ENCODE assay signal across 18 cellular contexts in the genomic region with DNA sequence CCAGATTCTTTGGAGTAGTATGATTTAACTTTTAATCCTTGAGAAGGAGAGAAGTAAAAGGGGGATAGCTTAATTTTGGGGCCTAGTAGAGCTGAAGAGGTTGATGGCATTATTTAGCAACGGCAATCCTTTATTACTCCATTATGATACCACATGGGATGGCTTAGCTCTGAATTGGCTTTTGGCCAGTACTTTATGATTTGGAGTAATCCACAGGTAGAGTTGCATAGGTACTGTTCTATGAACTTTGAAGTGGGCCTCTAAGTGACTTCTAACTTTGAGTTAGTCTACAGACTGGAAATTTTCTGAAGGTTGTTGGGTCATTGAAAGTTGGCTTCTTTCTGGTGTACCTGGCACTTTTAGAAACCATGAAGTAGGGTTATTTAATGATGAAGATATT. TPM values are rescaled to one million over a fixed set of nuclear protein-coding genes. Genes with fewer than 3 reads are reported as not detected.
DNase-seq lines count a peak whose midpoint lies in the region; ATAC-seq and TF ChIP-seq lines count a peak whose summit lies in the region.
"Had no signal": no experiment of that assay in that cellular context is flagged by ENCODE, and none has a peak within 500 bp of the region (broad histone marks: within the 10 kb centered on the region; RNA-seq: fewer than 3 reads in every experiment).

No MANE protein-coding gene starts in this region.

- no peak for TF ChIP-seq CTCF in left ventricle myocardium inferior (IDR thresholded peaks at IDR 0.05; ENCODE audit: borderline replicate concordance)
- no peak for TF ChIP-seq CTCF in upper lobe of right lung (IDR thresholded peaks at IDR 0.05)
- TF ChIP-seq CTCF in mesothelial cell of epicardium (IDR thresholded peaks at IDR 0.05; ENCODE audit: unreplicated experiment), result no peak

- H3K4me3 Mint-ChIP-seq in activated T-helper 17 cell treated with anti-CD3 and anti-CD28 coated beads, Interleukin-2, amount 50 U/mL, for 72 hours, result peak overlapping the region; percentile 33
- H3K4me3 Mint-ChIP-seq in memory B cell, result peak overlapping the region; percentile 2
- H3K4me3 Mint-ChIP-seq in mesothelial cell of epicardium, result no peak overlapping the region

- no peaks in the 10 kb centered on the region for H3K27me3 ChIP-seq in left ventricle myocardium inferior (ENCODE audit: low read depth)
- H3K27me3 ChIP-seq in upper lobe of right lung, result no peaks in the 10 kb centered on the region
- H3K27me3 ChIP-seq: body of pancreas had no signal

- H3K36me3 ChIP-seq in left ventricle myocardium inferior (peaks cover 9% of the 10 kb centered on the region), upper lobe of right lung (peaks cover 11% of the 10 kb centered on the region)

- no peak for DNase-seq in left ventricle myocardium inferior
- DNase-seq in cardiac septum (ENCODE audit: low spot score), result no peak
- no peak for DNase-seq in memory B cell (ENCODE audit: low spot score in 2 of 2)
- no peak for DNase-seq in upper lobe of right lung
- no peak for DNase-seq in mesothelial cell of epicardium (ENCODE audit: low spot score in 2 of 2, unreplicated experiment in 2 of 2)
- DNase-seq in stimulated activated naive CD4-positive, alpha-beta T cell (lab: John Stamatoyannopoulos, UW), result no peak
- DNase-seq: activated T-cell treated with anti-CD3 and anti-CD28 coated beads, Interleukin-2, amount 50 U/mL, for 48 hours; body of pancreas; DMS53; effector CD8-positive, alpha-beta T cell; NCI-H2081; NCI-H774; retina; stimulated activated CD8-positive, alpha-beta memory T cell treated with anti-CD3 and anti-CD28 coated beads, Interleukin-4, amount 100 ng/mL, for 48 hours; T-helper 1 cell had no signal

- H3K4me3 ChIP-seq in left ventricle myocardium inferior, result no peak overlapping the region
- H3K4me3 ChIP-seq in upper lobe of right lung, result no peak overlapping the region
- H3K4me3 ChIP-seq: body of pancreas had no signal

- H3K4me1 ChIP-seq in left ventricle myocardium inferior, result peaks cover 85% of the 10 kb centered on the region
- H3K4me1 ChIP-seq in upper lobe of right lung, result peaks cover 70% of the 10 kb centered on the region

- peak overlapping the region; percentile 65 for H3K27ac Mint-ChIP-seq in activated T-helper 17 cell treated with anti-CD3 and anti-CD28 coated beads, Interleukin-2, amount 50 U/mL, for 72 hours
- H3K27ac Mint-ChIP-seq in memory B cell (peak overlapping the region; percentile 26), mesothelial cell of epicardium (no peak overlapping the region)

- no peaks in the 10 kb centered on the region for H3K9me3 Mint-ChIP-seq in activated T-helper 17 cell treated with anti-CD3 and anti-CD28 coated beads, Interleukin-2, amount 50 U/mL, for 72 hours
- no peaks in the 10 kb centered on the region for H3K9me3 Mint-ChIP-seq in memory B cell
- no peaks in the 10 kb centered on the region for H3K9me3 Mint-ChIP-seq in mesothelial cell of epicardium

- peaks cover 42% of the 10 kb centered on the region for H3K4me1 Mint-ChIP-seq in activated T-helper 17 cell treated with anti-CD3 and anti-CD28 coated beads, Interleukin-2, amount 50 U/mL, for 72 hours
- H3K4me1 Mint-ChIP-seq in memory B cell, result peaks cover 44% of the 10 kb centered on the region
- peaks cover 15% of the 10 kb centered on the region for H3K4me1 Mint-ChIP-seq in mesothelial cell of epicardium

- peaks cover 78% of the 10 kb centered on the region for H3K36me3 Mint-ChIP-seq in activated T-helper 17 cell treated with anti-CD3 and anti-CD28 coated beads, Interleukin-2, amount 50 U/mL, for 72 hours (ENCODE audit: low read depth)
- peaks cover 23% of the 10 kb centered on the region for H3K36me3 Mint-ChIP-seq in memory B cell
- H3K36me3 Mint-ChIP-seq in mesothelial cell of epicardium, result peaks cover 3% of the 10 kb centered on the region

- H3K27me3 Mint-ChIP-seq in activated T-helper 17 cell treated with anti-CD3 and anti-CD28 coated beads, Interleukin-2, amount 50 U/mL, for 72 hours, result no peaks in the 10 kb centered on the region
- H3K27me3 Mint-ChIP-seq in memory B cell (no peaks in the 10 kb centered on the region), mesothelial cell of epicardium (ENCODE audit: low read depth) (no peaks in the 10 kb centered on the region)

- H3K27ac ChIP-seq in left ventricle myocardium inferior (replicated peaks) (peak overlapping the region; percentile 24), upper lobe of right lung (peak overlapping the region; percentile 61)
- H3K27ac ChIP-seq: body of pancreas had no signal

- H3K9me3 ChIP-seq in left ventricle myocardium inferior (replicated peaks) (no peaks in the 10 kb centered on the region), upper lobe of right lung (no peaks in the 10 kb centered on the region)
- H3K9me3 ChIP-seq: body of pancreas had no signal

- ATAC-seq in activated T-helper 17 cell treated with anti-CD3 and anti-CD28 coated beads, Interleukin-2, amount 50 U/mL, for 72 hours (replicated peaks), result no peak
- ATAC-seq in memory B cell (ENCODE audit: low read depth), result no peak
- no peak for ATAC-seq in upper lobe of right lung
- no peak for ATAC-seq in HG03342 (IDR thresholded peaks at IDR 0.05; ENCODE audit: unreplicated experiment)
- ATAC-seq: activated CD4-positive, CD25-positive, alpha-beta regulatory T cell treated with anti-CD3 and anti-CD28 coated beads, Interleukin-2, amount 50 U/mL, for 24 hours; body of pancreas had no signal

- intact Hi-C loops in left ventricle myocardium inferior (cut with micrococcal nuclease), result no loop called here
- intact Hi-C loops in cardiac septum (cut with DNase I), result no loop called here
- intact Hi-C loops in upper lobe of right lung (cut with DNase I), result no loop called here

RNA-seq across cellular contexts. Expression of gene YWHAB, which starts 11.6 kb away (rescaled TPM):
- total RNA-seq in left ventricle myocardium inferior (106 TPM), cardiac septum (118 TPM), upper lobe of right lung (185 TPM), mesothelial cell of epicardium (113 to 116 TPM (median 114 TPM) in 3 replicates)
- 100 to 1,000 TPM; 130 to 236 TPM for total RNA-seq in activated T-helper 17 cell treated with anti-CD3 and anti-CD28 coated beads, Interleukin-2, amount 50 U/mL, for 72 hours

RNA-seq across cellular contexts. Expression of gene PABPC1L, which starts 12.7 kb away (rescaled TPM):
- total RNA-seq in left ventricle myocardium inferior (2.4 TPM), cardiac septum (4.7 TPM), upper lobe of right lung (46.4 TPM), mesothelial cell of epicardium (131 to 135 TPM (median 135 TPM) in 3 replicates)
- 10 to 100 TPM; 49.3 to 85.9 TPM for total RNA-seq in activated T-helper 17 cell treated with anti-CD3 and anti-CD28 coated beads, Interleukin-2, amount 50 U/mL, for 72 hours
